37 cellular contexts compared by ENCODE assay signal in genomic region chr19:48053076-48053475, GRCh38. TPM values are rescaled to one million over a fixed set of nuclear protein-coding genes. Genes with fewer than 3 reads are reported as not detected.
"Had no signal": no experiment of that assay in that cellular context is flagged by ENCODE, and none has a peak within 500 bp of the region (broad histone marks: within the 10 kb centered on the region; RNA-seq: fewer than 3 reads in every experiment).

No MANE protein-coding gene starts in this region.

- H3K36me3 ChIP-seq: MG63 had no signal

- H3K4me3 ChIP-seq: MG63 had no signal

- H3K27me3 ChIP-seq: MG63 had no signal

- DNase-seq: Karpas-422, Kasumi-1, MG63, MM.1S, MV-4-11, NCI-H1048, NCI-H1092, NCI-H1092 treated with DMSO at 0.1 percent for 48 hours, NCI-H1105, NCI-H1105 treated with DMSO at 0.1 percent for 48 hours, NCI-H1417, NCI-H1417 treated with DMSO at 0.1 percent for 48 hours, NCI-H1436, NCI-H1436 treated with DMSO at 0.1 percent for 48 hours, NCI-H146, NCI-H1694, NCI-H1694 treated with DMSO at 0.1 percent for 48 hours, NCI-H187, NCI-H187 treated with DMSO at 0.1 percent for 48 hours, NCI-H1930, NCI-H2029, NCI-H2029 treated with DMSO at 0.1 percent for 48 hours, NCI-H2081, NCI-H2081 treated with DMSO at 0.1 percent for 48 hours, NCI-H2107, NCI-H2171, NCI-H2171 treated with DMSO at 0.1 percent for 48 hours, NCI-H2227 treated with DMSO at 0.1 percent for 48 hours, NCI-H226, NCI-H345, NCI-H446, NCI-H446 treated with DMSO at 0.1 percent for 48 hours, NCI-H510A, NCI-H510A treated with DMSO at 0.1 percent for 48 hours had no signal

RNA-seq across cellular contexts. Expression of gene CABP5, which starts 9.2 kb away (rescaled TPM):
- total RNA-seq: LHCN-M2, MCF 10A, NCI-H460 had no signal

RNA-seq across cellular contexts. Expression of gene ELSPBP1, which starts 58.6 kb away (rescaled TPM):
- total RNA-seq: LHCN-M2, MCF 10A, NCI-H460 had no signal
